In genomic region chr2:171687287-171688128, GRCh38 we compare ENCODE assay signal across 1 cellular context.
TF ChIP-seq lines count a peak whose summit lies in the region.

Gene DYNC1I2, plus strand, starts transcription at chr2:171687469. Its CDS starts 2,687 bp downstream, at chr2:171690156.

TF ChIP-seq in K562, 482 proteins besides CTCF, POLR2A, EP300 and RAD21 (continued from another document and continues in another):
- TF ChIP-seq, protein P1, sequence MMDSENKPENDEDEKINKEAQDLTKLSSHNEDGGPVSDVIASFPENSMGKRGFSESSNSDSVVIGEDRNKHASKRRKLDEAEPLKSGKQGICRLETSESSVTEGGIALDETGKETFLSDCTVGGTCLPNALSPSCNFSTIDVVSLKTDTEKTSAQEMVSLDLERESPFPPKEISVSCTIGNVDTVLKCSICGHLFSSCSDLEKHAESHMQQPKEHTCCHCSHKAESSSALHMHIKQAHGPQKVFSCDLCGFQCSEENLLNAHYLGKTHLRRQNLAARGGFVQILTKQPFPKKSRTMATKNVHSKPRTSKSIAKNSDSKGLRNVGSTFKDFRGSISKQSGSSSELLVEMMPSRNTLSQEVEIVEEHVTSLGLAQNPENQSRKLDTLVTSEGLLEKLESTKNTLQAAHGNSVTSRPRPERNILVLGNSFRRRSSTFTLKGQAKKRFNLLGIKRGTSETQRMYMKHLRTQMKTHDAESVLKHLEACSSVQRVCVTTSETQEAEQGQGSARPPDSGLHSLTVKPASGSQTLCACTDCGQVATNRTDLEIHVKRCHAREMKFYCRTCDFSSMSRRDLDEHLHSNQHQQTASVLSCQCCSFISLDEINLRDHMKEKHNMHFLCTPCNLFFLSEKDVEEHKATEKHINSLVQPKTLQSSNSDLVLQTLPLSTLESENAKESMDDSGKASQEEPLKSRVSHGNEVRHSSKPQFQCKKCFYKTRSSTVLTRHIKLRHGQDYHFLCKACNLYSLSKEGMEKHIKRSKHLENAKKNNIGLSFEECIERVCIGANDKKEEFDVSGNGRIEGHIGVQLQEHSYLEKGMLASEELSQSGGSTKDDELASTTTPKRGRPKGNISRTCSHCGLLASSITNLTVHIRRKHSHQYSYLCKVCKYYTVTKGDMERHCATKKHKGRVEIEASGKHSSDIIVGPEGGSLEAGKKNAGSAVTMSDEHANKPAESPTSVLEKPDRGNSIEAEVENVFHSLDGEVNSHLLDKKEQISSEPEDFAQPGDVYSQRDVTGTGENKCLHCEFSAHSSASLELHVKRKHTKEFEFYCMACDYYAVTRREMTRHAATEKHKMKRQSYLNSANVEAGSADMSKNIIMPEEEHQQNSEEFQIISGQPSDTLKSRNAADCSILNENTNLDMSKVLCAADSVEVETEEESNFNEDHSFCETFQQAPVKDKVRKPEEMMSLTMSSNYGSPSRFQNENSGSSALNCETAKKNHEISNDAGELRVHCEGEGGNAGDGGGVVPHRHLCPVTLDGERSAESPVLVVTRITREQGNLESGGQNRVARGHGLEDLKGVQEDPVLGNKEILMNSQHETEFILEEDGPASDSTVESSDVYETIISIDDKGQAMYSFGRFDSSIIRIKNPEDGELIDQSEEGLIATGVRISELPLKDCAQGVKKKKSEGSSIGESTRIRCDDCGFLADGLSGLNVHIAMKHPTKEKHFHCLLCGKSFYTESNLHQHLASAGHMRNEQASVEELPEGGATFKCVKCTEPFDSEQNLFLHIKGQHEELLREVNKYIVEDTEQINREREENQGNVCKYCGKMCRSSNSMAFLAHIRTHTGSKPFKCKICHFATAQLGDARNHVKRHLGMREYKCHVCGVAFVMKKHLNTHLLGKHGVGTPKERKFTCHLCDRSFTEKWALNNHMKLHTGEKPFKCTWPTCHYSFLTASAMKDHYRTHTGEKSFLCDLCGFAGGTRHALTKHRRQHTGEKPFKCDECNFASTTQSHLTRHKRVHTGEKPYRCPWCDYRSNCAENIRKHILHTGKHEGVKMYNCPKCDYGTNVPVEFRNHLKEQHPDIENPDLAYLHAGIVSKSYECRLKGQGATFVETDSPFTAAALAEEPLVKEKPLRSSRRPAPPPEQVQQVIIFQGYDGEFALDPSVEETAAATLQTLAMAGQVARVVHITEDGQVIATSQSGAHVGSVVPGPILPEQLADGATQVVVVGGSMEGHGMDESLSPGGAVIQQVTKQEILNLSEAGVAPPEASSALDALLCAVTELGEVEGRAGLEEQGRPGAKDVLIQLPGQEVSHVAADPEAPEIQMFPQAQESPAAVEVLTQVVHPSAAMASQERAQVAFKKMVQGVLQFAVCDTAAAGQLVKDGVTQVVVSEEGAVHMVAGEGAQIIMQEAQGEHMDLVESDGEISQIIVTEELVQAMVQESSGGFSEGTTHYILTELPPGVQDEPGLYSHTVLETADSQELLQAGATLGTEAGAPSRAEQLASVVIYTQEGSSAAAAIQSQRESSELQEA (IDR thresholded peaks at IDR 0.05; ENCODE audit: low read depth): peak; percentile 99
- TF ChIP-seq E2F4 (CRISPR knock-in tag; IDR thresholded peaks at IDR 0.05; ENCODE audit: low read depth) (no peak; the same call in 1 of the 2 replicates), PKNOX1 (IDR thresholded peaks at IDR 0.05) (peak; percentile 29; the same call in 1 of the 2 replicates), EGR1 (conservative IDR thresholded peaks at IDR 0.05) (no peak; the same call in 1 of the 2 replicates), ZNF124 (CRISPR knock-in tag; IDR thresholded peaks at IDR 0.05) (no peak), JUN (IDR thresholded peaks at IDR 0.05; ENCODE audit: borderline replicate concordance, low read depth, low read length) (peak; percentile 84), JUN (CRISPR knock-in tag; IDR thresholded peaks at IDR 0.05; ENCODE audit: borderline replicate concordance) (no peak), ETV5 (CRISPR knock-in tag; IDR thresholded peaks at IDR 0.05; ENCODE audit: low read depth) (peak; percentile 60), RFX1 (IDR thresholded peaks at IDR 0.05) (peak; percentile 12; the same call in 1 of the 2 replicates), ZNF436 (CRISPR knock-in tag; IDR thresholded peaks at IDR 0.05) (no peak), DLX4 (CRISPR knock-in tag; IDR thresholded peaks at IDR 0.05) (no peak), BCOR (IDR thresholded peaks at IDR 0.05) (peak; percentile 41; the same call in 1 of the 2 replicates), SRF (CRISPR knock-in tag; IDR thresholded peaks at IDR 0.05) (no peak), PHTF2 (CRISPR knock-in tag; IDR thresholded peaks at IDR 0.05) (no peak), SMAD1 (IDR thresholded peaks at IDR 0.05; ENCODE audit: low read depth, low read length, partially characterized antibody) (no peak), ZNF512 (tag; IDR thresholded peaks at IDR 0.05) (no peak), CHD7 (IDR thresholded peaks at IDR 0.05; ENCODE audit: low read depth, low read length) (no peak), CBX1 (IDR thresholded peaks at IDR 0.05; ENCODE audit: low read depth) (0 out of 2 replicates have a peak, but pooled peaks have one; percentile 60), FOXJ2 (tag; IDR thresholded peaks at IDR 0.05) (peak; percentile 90), ARID1B (IDR thresholded peaks at IDR 0.05) (peak; percentile 75), ZNF134 (CRISPR knock-in tag; conservative IDR thresholded peaks at IDR 0.05) (0 out of 2 replicates have a peak, but pooled peaks have one; percentile 18), SRSF3 (IDR thresholded peaks at IDR 0.05; ENCODE audit: insufficient read depth, low read length) (no peak)
- TF ChIP-seq, protein P2, sequence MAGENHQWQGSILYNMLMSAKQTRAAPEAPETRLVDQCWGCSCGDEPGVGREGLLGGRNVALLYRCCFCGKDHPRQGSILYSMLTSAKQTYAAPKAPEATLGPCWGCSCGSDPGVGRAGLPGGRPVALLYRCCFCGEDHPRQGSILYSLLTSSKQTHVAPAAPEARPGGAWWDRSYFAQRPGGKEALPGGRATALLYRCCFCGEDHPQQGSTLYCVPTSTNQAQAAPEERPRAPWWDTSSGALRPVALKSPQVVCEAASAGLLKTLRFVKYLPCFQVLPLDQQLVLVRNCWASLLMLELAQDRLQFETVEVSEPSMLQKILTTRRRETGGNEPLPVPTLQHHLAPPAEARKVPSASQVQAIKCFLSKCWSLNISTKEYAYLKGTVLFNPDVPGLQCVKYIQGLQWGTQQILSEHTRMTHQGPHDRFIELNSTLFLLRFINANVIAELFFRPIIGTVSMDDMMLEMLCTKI (IDR thresholded peaks at IDR 0.05; ENCODE audit: partially characterized antibody): no peak
- TF ChIP-seq, protein P3, sequence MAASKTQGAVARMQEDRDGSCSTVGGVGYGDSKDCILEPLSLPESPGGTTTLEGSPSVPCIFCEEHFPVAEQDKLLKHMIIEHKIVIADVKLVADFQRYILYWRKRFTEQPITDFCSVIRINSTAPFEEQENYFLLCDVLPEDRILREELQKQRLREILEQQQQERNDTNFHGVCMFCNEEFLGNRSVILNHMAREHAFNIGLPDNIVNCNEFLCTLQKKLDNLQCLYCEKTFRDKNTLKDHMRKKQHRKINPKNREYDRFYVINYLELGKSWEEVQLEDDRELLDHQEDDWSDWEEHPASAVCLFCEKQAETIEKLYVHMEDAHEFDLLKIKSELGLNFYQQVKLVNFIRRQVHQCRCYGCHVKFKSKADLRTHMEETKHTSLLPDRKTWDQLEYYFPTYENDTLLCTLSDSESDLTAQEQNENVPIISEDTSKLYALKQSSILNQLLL (CRISPR knock-in tag; IDR thresholded peaks at IDR 0.05; ENCODE audit: borderline replicate concordance): no peak
